ENCODE assay signal across 14 cellular contexts in the genomic region with DNA sequence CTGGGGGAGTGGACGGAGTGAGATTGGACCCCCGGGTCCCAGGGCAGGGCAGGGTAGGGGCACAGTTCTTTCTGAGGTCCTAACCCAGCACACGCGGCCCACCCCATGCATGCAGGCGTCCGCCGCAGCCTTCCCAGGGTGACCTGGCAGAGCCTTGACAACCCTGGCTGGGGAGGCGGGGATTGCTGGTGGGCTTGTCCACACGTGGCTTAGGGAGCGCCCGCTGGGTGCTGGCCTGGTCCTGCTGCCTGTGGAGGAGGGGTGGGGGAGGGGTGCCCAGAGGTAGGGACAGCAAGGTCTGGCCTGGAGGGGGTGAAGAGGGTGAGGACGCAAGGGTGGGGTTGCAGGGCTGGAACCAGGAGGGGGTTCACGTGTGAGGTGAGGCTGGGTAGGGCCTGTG.
"Had no signal": no experiment of that assay in that cellular context is flagged by ENCODE, and none has a peak within 500 bp of the region (broad histone marks: within the 10 kb centered on the region; RNA-seq: fewer than 3 reads in every experiment).

No MANE protein-coding gene starts in this region.

- H3K4me1 Mint-ChIP-seq: activated naive CD8-positive, alpha-beta T cell treated with anti-CD3 and anti-CD28 coated beads, Interleukin-2, amount 10 ng/mL, durations not matched to agents 7 days and 5 days had no signal

- H3K27ac ChIP-seq: esophagus muscularis mucosa, left lung, suprapubic skin had no signal

- H3K9me3 Mint-ChIP-seq: activated CD4-positive, alpha-beta memory T cell treated with anti-CD3 and anti-CD28 coated beads for 36 hours; activated naive CD8-positive, alpha-beta T cell treated with anti-CD3 and anti-CD28 coated beads, Interleukin-2, amount 10 ng/mL, durations not matched to agents 7 days and 5 days had no signal

- H3K9me3 ChIP-seq: breast epithelium, esophagus muscularis mucosa, left lung, suprapubic skin had no signal

- H3K4me3 ChIP-seq: left lung had no signal

- H3K4me3 Mint-ChIP-seq: activated CD4-positive, alpha-beta memory T cell treated with anti-CD3 and anti-CD28 coated beads for 36 hours; activated naive CD8-positive, alpha-beta T cell treated with anti-CD3 and anti-CD28 coated beads, Interleukin-2, amount 10 ng/mL, durations not matched to agents 7 days and 5 days had no signal

- ATAC-seq: left lung, sciatic nerve had no signal

- H3K27me3 ChIP-seq: breast epithelium, left lung, suprapubic skin had no signal

- H3K27ac Mint-ChIP-seq: activated CD4-positive, alpha-beta memory T cell treated with anti-CD3 and anti-CD28 coated beads for 36 hours; activated naive CD8-positive, alpha-beta T cell treated with anti-CD3 and anti-CD28 coated beads, Interleukin-2, amount 10 ng/mL, durations not matched to agents 7 days and 5 days had no signal

- DNase-seq: activated CD4-positive, alpha-beta memory T cell treated with anti-CD3 and anti-CD28 coated beads for 36 hours; activated CD8-positive, alpha-beta memory T cell treated with anti-CD3 and anti-CD28 coated beads, Interleukin-2, amount 50 U/mL, for 48 hours; activated naive CD8-positive, alpha-beta T cell treated with anti-CD3 and anti-CD28 coated beads, Interleukin-2, amount 10 ng/mL, durations not matched to agents 7 days and 5 days; aorta; foreskin fibroblast; head of caudate nucleus; stimulated activated CD4-positive, alpha-beta T cell treated with anti-CD3 and anti-CD28 coated beads, Interleukin-12 subunit alpha, Interleukin-12 subunit beta, amount 100 ng/mL, for 4 hours; stimulated activated naive CD4-positive, alpha-beta T cell treated with Interleukin-2 at 50 U/mL for 16 hours had no signal

- H3K36me3 Mint-ChIP-seq: activated CD4-positive, alpha-beta memory T cell treated with anti-CD3 and anti-CD28 coated beads for 36 hours; activated naive CD8-positive, alpha-beta T cell treated with anti-CD3 and anti-CD28 coated beads, Interleukin-2, amount 10 ng/mL, durations not matched to agents 7 days and 5 days had no signal

- H3K36me3 ChIP-seq: breast epithelium, esophagus muscularis mucosa, left lung, suprapubic skin had no signal

- FAIRE-seq: islet of Langerhans had no signal
